Comparison of ENCODE assay signal across 13 cellular contexts in the genomic region with DNA sequence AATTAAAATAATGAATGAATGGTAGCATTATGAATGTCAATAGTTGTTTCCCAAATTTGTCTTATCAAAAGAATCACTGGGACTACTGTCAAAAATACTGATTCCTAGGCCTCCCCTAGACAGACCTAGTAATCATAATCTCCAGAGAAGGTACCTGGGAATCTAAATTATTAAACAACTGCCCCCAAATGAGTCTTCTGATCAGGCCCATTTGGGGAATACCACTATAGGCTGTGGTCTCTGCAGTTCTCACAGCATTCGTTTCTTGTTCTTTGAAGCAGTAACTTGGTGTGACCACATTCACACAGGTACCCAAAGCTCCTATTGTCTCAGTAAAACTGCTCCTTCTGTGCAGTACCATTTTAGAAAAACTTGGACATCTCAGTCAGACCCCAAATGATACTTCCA.
A peak's percentile ranks its signal among the peaks of the same experiment; 100 is the strongest.
DNase-seq lines count a peak whose midpoint lies in the region; ATAC-seq and TF ChIP-seq lines count a peak whose summit lies in the region.
"Had no signal": no experiment of that assay in that cellular context is flagged by ENCODE, and none has a peak within 500 bp of the region (broad histone marks: within the 10 kb centered on the region; RNA-seq: fewer than 3 reads in every experiment).

No MANE protein-coding gene starts in this region.

- H3K4me1 Mint-ChIP-seq in activated T-helper 1 cell treated with anti-CD3 and anti-CD28 coated beads, Interleukin-12 subunit alpha, Interleukin-12 subunit beta, Interleukin-2, Interleukin-4 antibody, amounts not matched to agents 30 ng/mL and 10 ng/mL and 1 ng/mL, durations not matched to agents 14 hours and 24 hours and 36 hours (ENCODE audit: low read depth): peaks cover 18% of the 10 kb centered on the region
- H3K4me1 Mint-ChIP-seq: IgD-negative memory B cell had no signal

- no peak for TF ChIP-seq CTCF in GM10266 (IDR thresholded peaks at IDR 0.05; ENCODE audit: control insufficient read depth, insufficient read depth, low read depth, missing control alignments)

- H3K4me3 Mint-ChIP-seq in activated T-helper 1 cell treated with anti-CD3 and anti-CD28 coated beads, Interleukin-12 subunit alpha, Interleukin-12 subunit beta, Interleukin-2, Interleukin-4 antibody, amounts not matched to agents 30 ng/mL and 10 ng/mL and 1 ng/mL, durations not matched to agents 14 hours and 24 hours and 36 hours: no peak overlapping the region
- H3K4me3 Mint-ChIP-seq: activated naive CD8-positive, alpha-beta T cell treated with anti-CD3 and anti-CD28 coated beads, Interleukin-2, amount 50 U/mL, for 24 hours; IgD-negative memory B cell had no signal

- peaks cover 3% of the 10 kb centered on the region for H3K36me3 Mint-ChIP-seq in activated T-helper 1 cell treated with anti-CD3 and anti-CD28 coated beads, Interleukin-12 subunit alpha, Interleukin-12 subunit beta, Interleukin-2, Interleukin-4 antibody, amounts not matched to agents 30 ng/mL and 10 ng/mL and 1 ng/mL, durations not matched to agents 14 hours and 24 hours and 36 hours (ENCODE audit: low read depth)
- H3K36me3 Mint-ChIP-seq: IgD-negative memory B cell had no signal

- intact Hi-C loops in activated T-helper 1 cell treated with anti-CD3 and anti-CD28 coated beads, Interleukin-12 subunit alpha, Interleukin-12 subunit beta, Interleukin-2, Interleukin-4 antibody, amounts not matched to agents 30 ng/mL and 10 ng/mL and 1 ng/mL, durations not matched to agents 14 hours and 24 hours and 36 hours (cut with micrococcal nuclease): no loop called here

- no peak overlapping the region for H3K27ac Mint-ChIP-seq in activated T-helper 1 cell treated with anti-CD3 and anti-CD28 coated beads, Interleukin-12 subunit alpha, Interleukin-12 subunit beta, Interleukin-2, Interleukin-4 antibody, amounts not matched to agents 30 ng/mL and 10 ng/mL and 1 ng/mL, durations not matched to agents 14 hours and 24 hours and 36 hours
- H3K27ac Mint-ChIP-seq: activated naive CD8-positive, alpha-beta T cell treated with anti-CD3 and anti-CD28 coated beads, Interleukin-2, amount 50 U/mL, for 24 hours; IgD-negative memory B cell had no signal

- H3K9me3 Mint-ChIP-seq in activated T-helper 1 cell treated with anti-CD3 and anti-CD28 coated beads, Interleukin-12 subunit alpha, Interleukin-12 subunit beta, Interleukin-2, Interleukin-4 antibody, amounts not matched to agents 30 ng/mL and 10 ng/mL and 1 ng/mL, durations not matched to agents 14 hours and 24 hours and 36 hours: no peaks in the 10 kb centered on the region
- H3K9me3 Mint-ChIP-seq: activated naive CD8-positive, alpha-beta T cell treated with anti-CD3 and anti-CD28 coated beads, Interleukin-2, amount 50 U/mL, for 24 hours; IgD-negative memory B cell had no signal

- DNase-seq in GM10266 (ENCODE audit: extremely low spot score) (peak; percentile 48), NCI-H774 (lab: John Stamatoyannopoulos, UW) (no peak), NCI-H345 (lab: John Stamatoyannopoulos, UW) (no peak)
- no peak for DNase-seq in activated T-helper 1 cell treated with anti-CD3 and anti-CD28 coated beads, Interleukin-12 subunit alpha, Interleukin-12 subunit beta, Interleukin-2, Interleukin-4 antibody, amounts not matched to agents 30 ng/mL and 10 ng/mL and 1 ng/mL, durations not matched to agents 14 hours and 24 hours and 36 hours (ENCODE audit: low spot score)
- DNase-seq: activated naive CD8-positive, alpha-beta T cell treated with anti-CD3 and anti-CD28 coated beads, Interleukin-2, amount 50 U/mL, for 24 hours; esophagus squamous epithelium; NCI-H146; stimulated activated CD8-positive, alpha-beta memory T cell treated with anti-CD3 and anti-CD28 coated beads, Interleukin-4, amount 100 ng/mL, for 48 hours had no signal

- ATAC-seq in GM19025 (IDR thresholded peaks at IDR 0.05; ENCODE audit: low read depth, unreplicated experiment) (peak; percentile 83), GM21786 (IDR thresholded peaks at IDR 0.05; ENCODE audit: unreplicated experiment) (peak; percentile 85), HG03196 (IDR thresholded peaks at IDR 0.05; ENCODE audit: unreplicated experiment) (peak; percentile 84), HG02840 (IDR thresholded peaks at IDR 0.05; ENCODE audit: low FRiP score, unreplicated experiment) (no peak)
- ATAC-seq: activated naive CD8-positive, alpha-beta T cell treated with anti-CD3 and anti-CD28 coated beads, Interleukin-2, amount 50 U/mL, for 24 hours had no signal

- peaks cover 4% of the 10 kb centered on the region for H3K27me3 Mint-ChIP-seq in activated T-helper 1 cell treated with anti-CD3 and anti-CD28 coated beads, Interleukin-12 subunit alpha, Interleukin-12 subunit beta, Interleukin-2, Interleukin-4 antibody, amounts not matched to agents 30 ng/mL and 10 ng/mL and 1 ng/mL, durations not matched to agents 14 hours and 24 hours and 36 hours (ENCODE audit: insufficient read depth)
- H3K27me3 Mint-ChIP-seq: activated naive CD8-positive, alpha-beta T cell treated with anti-CD3 and anti-CD28 coated beads, Interleukin-2, amount 50 U/mL, for 24 hours had no signal
